ENCODE assay signal across 22 cellular contexts in genomic region chr12:14264316-14264715, GRCh38.
DNase-seq lines count a peak whose midpoint lies in the region; ATAC-seq, FAIRE-seq and TF ChIP-seq lines count a peak whose summit lies in the region.
"Had no signal": no experiment of that assay in that cellular context is flagged by ENCODE, and none has a peak within 500 bp of the region (broad histone marks: within the 10 kb centered on the region; RNA-seq: fewer than 3 reads in every experiment).

No MANE protein-coding gene starts in this region.

- FAIRE-seq in HepG2 (lab: Jason Lieb, UNC): no peak
- FAIRE-seq: keratinocyte had no signal

- TF ChIP-seq CTCF in HepG2 (CRISPR knock-in tag; IDR thresholded peaks at IDR 0.05): no peak
- no peak for TF ChIP-seq CTCF in right lobe of liver (IDR thresholded peaks at IDR 0.05)
- no peak for TF ChIP-seq CTCF in activated B cell treated with CpG ODN at 0.5 μM for 24 hours (IDR thresholded peaks at IDR 0.05)
- TF ChIP-seq CTCF in foreskin fibroblast (IDR thresholded peaks at IDR 0.05; ENCODE audit: low read depth, low read length): no peak

- no peak for TF ChIP-seq EP300 in HepG2 (IDR thresholded peaks at IDR 0.05; ENCODE audit: low read depth in 2 of 2, low read length in 2 of 2)
- TF ChIP-seq EP300 in HepG2 (CRISPR knock-in tag; IDR thresholded peaks at IDR 0.05; ENCODE audit: borderline replicate concordance): no peak

- H3K27ac ChIP-seq in HepG2 (ENCODE audit: extremely low read length, insufficient read depth, low read length) (no peak overlapping the region), right lobe of liver (no peak overlapping the region)
- H3K27ac ChIP-seq: thoracic aorta had no signal

- 0% methylated on average over 2 of the region's 2 CpGs for WGBS in HepG2 (ENCODE audit: low lambda C conversion rate)
- WGBS in right lobe of liver (ENCODE audit: insufficient coverage, low coverage, low lambda C conversion rate, missing lambda C conversion rate): 58% methylated on average over 2 of the region's 2 CpGs

- H3K27me3 Mint-ChIP-seq in activated B cell treated with CpG ODN at 0.5 μM for 24 hours: no peaks in the 10 kb centered on the region
- H3K27me3 Mint-ChIP-seq: activated naive CD8-positive, alpha-beta T cell treated with anti-CD3 and anti-CD28 coated beads, Interleukin-2, amount 50 U/mL, for 24 hours; CD8-positive, alpha-beta memory T cell had no signal

- H3K4me3 ChIP-seq in HepG2 (replicated peaks in 1 of 3; ENCODE audit: insufficient read depth in 1 of 3, low read depth in 2 of 3, low read length in 3 of 3): no peak overlapping the region
- no peak overlapping the region for H3K4me3 ChIP-seq in right lobe of liver
- no peak overlapping the region for H3K4me3 ChIP-seq in foreskin fibroblast (ENCODE audit: low read depth in 1 of 2, low read length in 2 of 2)
- H3K4me3 ChIP-seq: heart left ventricle, mucosa of descending colon, thoracic aorta had no signal

- H3K27me3 ChIP-seq in HepG2 (ENCODE audit: control insufficient read depth in 1 of 2, insufficient read depth in 2 of 2, low read length in 2 of 2): no peaks in the 10 kb centered on the region
- H3K27me3 ChIP-seq in right lobe of liver: no peaks in the 10 kb centered on the region
- H3K27me3 ChIP-seq: heart left ventricle had no signal

- DNase-seq in HepG2 (ENCODE audit: low spot score) (no peak), right lobe of liver (no peak), activated B cell treated with CpG ODN at 0.5 μM for 24 hours (no peak), foreskin fibroblast (peak; percentile 11 to 48), superior temporal gyrus (ENCODE audit: extremely low spot score) (no peak), NCI-H2227 treated with DMSO at 0.1 percent for 48 hours (lab: John Stamatoyannopoulos, UW) (no peak)
- no peak for DNase-seq in activated CD4-positive, CD25-positive, alpha-beta regulatory T cell (lab: John Stamatoyannopoulos, UW)
- DNase-seq: activated CD4-positive, alpha-beta T cell treated with anti-CD3 and anti-CD28 coated beads, Interleukin-2, amount 50 U/mL, for 4 hours; activated naive CD8-positive, alpha-beta T cell treated with anti-CD3 and anti-CD28 coated beads, Interleukin-2, amount 50 U/mL, for 24 hours; activated T-cell treated with anti-CD3 and anti-CD28 coated beads, Interleukin-2, amount 50 U/mL, for 48 hours; CD8-positive, alpha-beta memory T cell; H7; heart left ventricle; mucosa of descending colon; NCI-H1436; NCI-H345; stimulated activated CD4-positive, alpha-beta T cell treated with anti-CD3 and anti-CD28 coated beads, Interleukin-4, amount 100 ng/mL, for 1 hour; stimulated activated CD8-positive, alpha-beta memory T cell treated with anti-CD3 and anti-CD28 coated beads, Interleukin-4, amount 100 ng/mL, for 48 hours had no signal

- H4K20me1 ChIP-seq in HepG2 (ENCODE audit: insufficient read depth, low read length): no peaks in the 10 kb centered on the region

- POLR2A ChIA-PET in HepG2 (lab: Yijun Ruan, JAX) (no interaction called here), activated B cell treated with CpG ODN at 0.5 μM for 24 hours (lab: Charles Lee) (interaction anchor here (1.1 kb wide), 1 partner anchor 101 kb away, joined by 3 read pairs; the partner anchor contains the start of gene ATF7IP)

- in situ Hi-C loops in HepG2 (cut with HindIII; ENCODE audit: extremely low pct_ligation_motif_present, low pct_unique_long_range_greater_than_20kb): no loop called here

- H3K4me1 ChIP-seq in HepG2 (ENCODE audit: insufficient read depth, low read length) (peaks cover 19% of the 10 kb centered on the region), right lobe of liver (no peaks in the 10 kb centered on the region)

- H3K9me3 ChIP-seq in HepG2 (ENCODE audit: low read length) (peaks cover 9% of the 10 kb centered on the region; the same call in 1 of the 2 replicates), right lobe of liver (no peaks in the 10 kb centered on the region)
- H3K9me3 ChIP-seq: thoracic aorta had no signal

- no peaks in the 10 kb centered on the region for H3K79me2 ChIP-seq in HepG2 (ENCODE audit: insufficient read depth, low read length)

- H3K27ac Mint-ChIP-seq in activated B cell treated with CpG ODN at 0.5 μM for 24 hours: peak overlapping the region; percentile 33
- H3K27ac Mint-ChIP-seq: activated naive CD8-positive, alpha-beta T cell treated with anti-CD3 and anti-CD28 coated beads, Interleukin-2, amount 50 U/mL, for 24 hours had no signal

- H3K36me3 ChIP-seq in HepG2 (replicated peaks in 1 of 2; ENCODE audit: control insufficient read depth in 1 of 2, insufficient read depth in 2 of 2, low read length in 2 of 2): no peaks in the 10 kb centered on the region
- no peaks in the 10 kb centered on the region for H3K36me3 ChIP-seq in right lobe of liver
- H3K36me3 ChIP-seq: heart left ventricle, thoracic aorta had no signal

- H3K9ac ChIP-seq in HepG2 (ENCODE audit: insufficient read depth, low read depth, low read length): no peak overlapping the region

- H3K4me2 ChIP-seq in HepG2 (ENCODE audit: low read depth, low read length): no peak overlapping the region

- no peak overlapping the region for H2AFZ ChIP-seq in HepG2 (ENCODE audit: low read length)

- peaks cover 39% of the 10 kb centered on the region for H3K4me1 Mint-ChIP-seq in activated B cell treated with CpG ODN at 0.5 μM for 24 hours

- no peak overlapping the region for H3K4me3 Mint-ChIP-seq in activated B cell treated with CpG ODN at 0.5 μM for 24 hours
- H3K4me3 Mint-ChIP-seq: activated naive CD8-positive, alpha-beta T cell treated with anti-CD3 and anti-CD28 coated beads, Interleukin-2, amount 50 U/mL, for 24 hours had no signal

- intact Hi-C loops in HepG2 (cut with micrococcal nuclease; ENCODE audit: unreplicated experiment): no loop called here
- intact Hi-C loops in right lobe of liver (cut with DNase I): no loop called here
- intact Hi-C loops in activated B cell treated with CpG ODN at 0.5 μM for 24 hours (cut with micrococcal nuclease): loop anchor here (1.0 kb wide), 1 partner anchor 9 kb away; no protein-coding TSS in a partner anchor

- ATAC-seq in HepG2: no peak
- no peak for ATAC-seq in right lobe of liver
- ATAC-seq in activated B cell treated with CpG ODN at 0.5 μM for 24 hours (ENCODE audit: low read depth): no peak
- ATAC-seq in HG03520 (IDR thresholded peaks at IDR 0.05; ENCODE audit: unreplicated experiment): no peak
- ATAC-seq: activated naive CD8-positive, alpha-beta T cell treated with anti-CD3 and anti-CD28 coated beads, Interleukin-2, amount 50 U/mL, for 24 hours; mucosa of descending colon; sciatic nerve had no signal

- CTCF ChIA-PET in HepG2 (lab: Yijun Ruan, JAX; ENCODE audit: low intra/inter-chr PET ratio, low total read pairs) (no interaction called here), activated B cell treated with CpG ODN at 0.5 μM for 24 hours (lab: Charles Lee) (interaction anchor here (0.7 to 1.0 kb wide), 2 partner anchors 10 to 101 kb away, joined by 4 to 6 read pairs; partner anchors contain the start of gene ATF7IP)

- no peak for TF ChIP-seq RAD21 in HepG2 (CRISPR knock-in tag; IDR thresholded peaks at IDR 0.05)

- TF ChIP-seq POLR2A in HepG2 (IDR thresholded peaks at IDR 0.05; ENCODE audit: insufficient read depth in 1 of 2, low read depth in 2 of 2, low read length in 2 of 2) (no peak), right lobe of liver (IDR thresholded peaks at IDR 0.05) (no peak)

- no TSS peak for BruUV-seq in HepG2 (replicated peaks; lab: Mats Ljungman, UMichigan)

- peaks cover 5% of the 10 kb centered on the region for H3K9me3 Mint-ChIP-seq in activated B cell treated with CpG ODN at 0.5 μM for 24 hours

- H3K36me3 Mint-ChIP-seq in activated B cell treated with CpG ODN at 0.5 μM for 24 hours (ENCODE audit: low read depth): peaks cover under 1% of the 10 kb centered on the region

TF ChIP-seq in HepG2, 621 proteins besides CTCF, POLR2A, EP300 and RAD21 (continues in another document):
- TF ChIP-seq ZNF614 (CRISPR knock-in tag; IDR thresholded peaks at IDR 0.05; ENCODE audit: borderline replicate concordance): no peak
- TF ChIP-seq FOXM1 (CRISPR knock-in tag; IDR thresholded peaks at IDR 0.05): no peak
- TF ChIP-seq ZNF724P (CRISPR knock-in tag; IDR thresholded peaks at IDR 0.05; ENCODE audit: borderline replicate concordance): no peak
- TF ChIP-seq AKNA (CRISPR knock-in tag; IDR thresholded peaks at IDR 0.05; ENCODE audit: borderline replicate concordance): no peak
- 0 out of 2 replicates have a peak, but pooled peaks have one; percentile 70 for TF ChIP-seq MIER2 (CRISPR knock-in tag; IDR thresholded peaks at IDR 0.05)

Comparison
In these comparisons a context has a peak if more than half of its experiments do, and no peak if none do; other contexts are left out.
1. DNase-seq: peak in foreskin fibroblast (2 of 2); none in HepG2 (single experiment), right lobe of liver (0 of 3), activated B cell treated with CpG ODN at 0.5 μM for 24 hours (single experiment), superior temporal gyrus (single experiment), activated CD4-positive, CD25-positive, alpha-beta regulatory T cell (0 of 4) and NCI-H2227 treated with DMSO at 0.1 percent for 48 hours (single experiment).